ENCODE assay signal across 8 cellular contexts in the genomic region with DNA sequence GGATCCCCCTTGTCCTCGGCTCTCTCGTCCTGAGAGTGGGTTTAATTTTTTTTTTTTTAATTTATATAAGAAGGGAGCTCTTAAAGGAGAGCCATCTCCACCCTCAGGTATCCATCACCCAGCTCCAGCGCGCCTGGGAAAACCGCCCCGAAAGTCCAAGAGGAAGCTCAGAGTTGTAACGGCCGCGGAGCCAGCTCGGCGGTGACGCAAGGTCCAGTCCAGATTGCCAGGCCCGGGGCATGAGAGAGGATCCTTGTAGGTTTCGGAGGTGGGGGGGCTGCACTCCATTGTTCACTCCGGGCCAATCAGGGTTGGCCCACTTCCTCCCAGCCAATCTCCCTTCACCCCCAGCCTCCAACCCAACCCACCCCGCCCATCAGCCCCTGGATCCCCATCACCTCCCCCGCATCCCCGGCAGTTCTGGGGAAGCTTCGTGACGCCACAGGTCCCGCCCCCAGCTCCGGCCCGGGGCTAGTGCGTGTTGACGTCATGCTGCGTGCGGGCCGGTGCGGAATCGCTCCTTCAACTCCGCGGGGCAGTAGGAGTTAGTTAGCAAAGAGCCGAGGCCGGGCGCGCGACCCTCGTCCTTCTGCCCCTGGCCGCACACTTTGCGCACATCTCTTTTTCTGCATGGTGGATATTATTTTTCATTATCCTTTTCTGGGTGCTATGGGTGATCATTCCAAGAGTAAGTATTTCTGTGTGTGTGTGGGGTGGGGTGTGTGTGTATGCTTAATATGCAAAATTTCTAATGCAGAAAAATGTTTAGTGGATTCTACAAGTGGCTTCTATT. TPM values are rescaled to one million over a fixed set of nuclear protein-coding genes. Genes with fewer than 3 reads are reported as not detected.
DNase-seq lines count a peak whose midpoint lies in the region; ATAC-seq, FAIRE-seq and TF ChIP-seq lines count a peak whose summit lies in the region.

A gene (plus strand): TSS at position 520 of the 793 bp plus-strand sequence. CDS start 111 bp downstream, at position 631.

- H3K36me3 ChIP-seq in HUES6 (ENCODE audit: control insufficient read depth, insufficient read depth, low read length) (no peaks in the 10 kb centered on the region), left lung (no peaks in the 10 kb centered on the region)

- H3K4me3 ChIP-seq in HUES6 (ENCODE audit: low read depth, low read length) (peak within 1 kb of the TSS; percentile 59), left lung (peak within 1 kb of the TSS in 1 of 2 donors; percentile 39)

- H3K4me1 ChIP-seq in HUES6 (ENCODE audit: control insufficient read depth, insufficient read depth, low read length) = peaks cover 38% of the 10 kb centered on the region
- peaks cover 9 to 61% of the 10 kb centered on the region in 2 donors for H3K4me1 ChIP-seq in left lung

- peak; percentile 42 for ATAC-seq in GM21367 (IDR thresholded peaks at IDR 0.05; ENCODE audit: unreplicated experiment)
- peak; percentile 31 for ATAC-seq in left lung

- H3K9me3 ChIP-seq in HUES6 (ENCODE audit: control insufficient read depth, insufficient read depth, low read depth, low read length) (no peaks in the 10 kb centered on the region), left lung (no peaks in the 10 kb centered on the region)

- FAIRE-seq in D721Med (lab: Jason Lieb, UNC) = no peak

- intact Hi-C loops in left lung (cut with DNase I) = no loop called here

- DNase-seq in D721Med (ENCODE audit: insufficient read length, low spot score) (peak; percentile 93), SW 1271 (lab: John Stamatoyannopoulos, UW) (peak; percentile 74 to 82), cerebellar cortex (ENCODE audit: low spot score) (peak; percentile 65), left lung (peak; percentile 77 to 94), NCI-H146 (lab: John Stamatoyannopoulos, UW) (no peak)
- peak; percentile 58 for DNase-seq in stimulated activated CD4-positive, alpha-beta T cell treated with anti-CD3 and anti-CD28 coated beads, Interleukin-4, amount 100 ng/mL, for 24 hours

- H3K9ac ChIP-seq in HUES6 (ENCODE audit: low read length) = peak within 1 kb of the TSS; percentile 69

- H3K27ac ChIP-seq in HUES6 (ENCODE audit: low read depth, low read length) = no peak within 1 kb of the TSS
- peak within 1 kb of the TSS in 1 of 2 donors; percentile 74 for H3K27ac ChIP-seq in left lung

- peaks cover 92% of the 10 kb centered on the region for H3K27me3 ChIP-seq in HUES6 (ENCODE audit: control insufficient read depth, insufficient read depth, low read length)
- peaks cover 82 to 93% of the 10 kb centered on the region in 2 donors for H3K27me3 ChIP-seq in left lung

- TF ChIP-seq CTCF in D721Med (IDR thresholded peaks at IDR 0.05; ENCODE audit: insufficient read depth, missing control alignments) (no peak), left lung (IDR thresholded peaks at IDR 0.05) (no peak)

RNA-seq across cellular contexts. Expression of the gene that starts here (rescaled TPM):
- total RNA-seq in left lung = under 1 TPM; 0.17 to 0.39 TPM

Comparison
In these comparisons a context has a peak if more than half of its experiments do, and no peak if none do; other contexts are left out.
1. Peak in DNase-seq and ATAC-seq in left lung; RNA of the gene not detected or under 1 TPM.